ENCODE assay signal across 8 cellular contexts in genomic region chr6:146857960-146858308, GRCh38.
A peak's percentile ranks its signal among the peaks of the same experiment; 100 is the strongest.
DNase-seq lines count a peak whose midpoint lies in the region; ATAC-seq, FAIRE-seq and TF ChIP-seq lines count a peak whose summit lies in the region.

No MANE protein-coding gene starts in this region.

- POLR2A ChIA-PET in GM12878 (lab: Charles Lee), result no interaction called here

- H2AFZ ChIP-seq in KMS-11 (ENCODE audit: low read depth), result peak overlapping the region; percentile 90
- H2AFZ ChIP-seq in GM12878 (ENCODE audit: control insufficient read depth, low read depth, low read length), result peak overlapping the region; percentile 85

- in situ Hi-C loops in GM12878 (cut with MboI), result loop anchor here (10.0 kb wide), 2 partner anchors 427 to 1307 kb away; no protein-coding TSS in a partner anchor

- no peak for TF ChIP-seq EP300 in GM12878 (IDR thresholded peaks at IDR 0.05; ENCODE audit: borderline replicate concordance in 1 of 2, control insufficient read depth in 1 of 2, low read depth in 2 of 2, low read length in 2 of 2)

- H3K9ac ChIP-seq in KMS-11, result no peak overlapping the region
- H3K9ac ChIP-seq in GM12878 (ENCODE audit: control insufficient read depth, insufficient read depth, low read length), result peak overlapping the region; percentile 19; the same call in 1 of the 2 replicates

- H3K36me3 ChIP-seq in KMS-11 (ENCODE audit: insufficient read depth) (no peaks in the 10 kb centered on the region), GM12878 (ENCODE audit: control insufficient read depth in 2 of 2, insufficient read depth in 2 of 2, low read length in 1 of 2) (no peaks in the 10 kb centered on the region), uterus (no peaks in the 10 kb centered on the region)

- no peak overlapping the region for H3K27ac ChIP-seq in KMS-11
- H3K27ac ChIP-seq in GM12878 (ENCODE audit: control insufficient read depth, insufficient read depth), result no peak overlapping the region
- peak overlapping the region; percentile 64 to 68 for H3K27ac ChIP-seq in uterus

- RAD21 ChIA-PET in GM12878 (lab: Charles Lee; ENCODE audit: unreplicated experiment), result interaction anchor here (0.6 kb wide), 1 partner anchor 1606 kb away, joined by 3 read pairs; no protein-coding TSS in a partner anchor

- intact Hi-C loops in GM12878 (cut with micrococcal nuclease; ENCODE audit: unreplicated experiment), result loop anchor here (2.0 to 10.0 kb wide), 3 partner anchors 427 to 1309 kb away; no protein-coding TSS in a partner anchor
- intact Hi-C loops in uterus (cut with DNase I; ENCODE audit: low total_unique reads), result no loop called here

- no peak for TF ChIP-seq RAD21 in GM12878 (IDR thresholded peaks at IDR 0.05; ENCODE audit: insufficient read depth, low read depth, low read length)

- no TSS peak for BruUV-seq in GM12878 (replicated peaks; lab: Mats Ljungman, UMichigan)

- H3K4me3 ChIP-seq in KMS-11 (IDR thresholded peaks at IDR 0.05; ENCODE audit: insufficient read depth, low read depth, low read length) (no peak overlapping the region), GM12878 (peak overlapping the region; percentile 59; the same call in 1 of the 2 replicates), uterus (peak overlapping the region; percentile 10 to 22)

- CTCF ChIA-PET in GM12878 (lab: Yijun Ruan, JAX), result interaction anchor here (0.6 to 1.0 kb wide), 3 partner anchors 86 to 428 kb away, joined by 3 to 4 read pairs (median 4); no protein-coding TSS in a partner anchor

- no peak for FAIRE-seq in GM12878 (lab: Jason Lieb, UNC)

- no peaks in the 10 kb centered on the region for H3K9me3 ChIP-seq in GM12878 (replicated peaks; ENCODE audit: control insufficient read depth, insufficient read depth, low read length)
- H3K9me3 ChIP-seq in uterus, result no peaks in the 10 kb centered on the region

- ATAC-seq in GM19463 (IDR thresholded peaks at IDR 0.05; ENCODE audit: unreplicated experiment) (peak; percentile 6), GM12878 (peak; percentile 49), esophagus mucosa (no peak)

- H3K79me2 ChIP-seq in KMS-11 (ENCODE audit: insufficient read depth, low read depth), result no peaks in the 10 kb centered on the region
- H3K79me2 ChIP-seq in GM12878 (ENCODE audit: control insufficient read depth, insufficient read depth, low read length), result no peaks in the 10 kb centered on the region

- TF ChIP-seq POLR2A in GM12878 (IDR thresholded peaks at IDR 0.05; ENCODE audit: low read depth, low read length), result no peak
- TF ChIP-seq POLR2A in uterus (IDR thresholded peaks at IDR 0.05), result no peak

- H3K27me3 ChIP-seq in KMS-11 (ENCODE audit: insufficient read depth, low read depth), result no peaks in the 10 kb centered on the region
- no peaks in the 10 kb centered on the region; a peak in 1 of 4 replicates for H3K27me3 ChIP-seq in GM12878 (replicated peaks in 1 of 2; ENCODE audit: control insufficient read depth in 2 of 2, insufficient read depth in 2 of 2, low read length in 1 of 2)
- H3K27me3 ChIP-seq in uterus, result no peaks in the 10 kb centered on the region

- H3K4me2 ChIP-seq in KMS-11 (0 out of 2 replicates have a peak overlapping the region, but pooled peaks have one; percentile 39), GM12878 (ENCODE audit: control insufficient read depth, insufficient read depth) (peak overlapping the region; percentile 91)

- WGBS in GM12878 (ENCODE audit: insufficient coverage, insufficient replicate concordance, low lambda C conversion rate, missing lambda C conversion rate), result 38% methylated on average over 4 of the region's 4 CpGs

- peaks cover 5% of the 10 kb centered on the region for H3K4me1 ChIP-seq in KMS-11 (ENCODE audit: low read depth, poor library complexity, severe bottlenecking)
- H3K4me1 ChIP-seq in GM12878 (ENCODE audit: control insufficient read depth, insufficient read depth, low read length), result no peaks in the 10 kb centered on the region; the same call in 1 of the 2 replicates
- no peaks in the 10 kb centered on the region for H3K4me1 ChIP-seq in uterus

- SMC1A ChIA-PET in GM12878 (lab: Charles Lee; ENCODE audit: uncharacterized antibody, unreplicated experiment), result interaction anchor here (1.4 kb wide), 1 partner anchor 426 kb away, joined by 3 read pairs; no protein-coding TSS in a partner anchor

- TF ChIP-seq CTCF in KMS-11 (conservative IDR thresholded peaks at IDR 0.05; ENCODE audit: low read depth, low read length) (no peak), GM12878 (IDR thresholded peaks at IDR 0.05 in 2 of 3, conservative IDR thresholded peaks at IDR 0.05 in 1 of 3; ENCODE audit: control insufficient read depth in 2 of 3, extremely low read depth in 1 of 3, insufficient read depth in 1 of 3, low read depth in 3 of 3, low read length in 3 of 3) (no peak), uterus (IDR thresholded peaks at IDR 0.05) (no peak)

- H4K20me1 ChIP-seq in KMS-11 (ENCODE audit: insufficient read depth) (no peaks in the 10 kb centered on the region), GM12878 (ENCODE audit: control insufficient read depth, insufficient read depth) (no peaks in the 10 kb centered on the region)

- peak; percentile 67 for DNase-seq in Ammon's horn (ENCODE audit: low spot score)
- no peak for DNase-seq in GM12878 (ENCODE audit: low read depth, low spot score)
- DNase-seq in left kidney (ENCODE audit: low read depth, low spot score), result peak; percentile 62
- DNase-seq in uterus, result no peak
- no peak for DNase-seq in 8988T

TF ChIP-seq in GM12878, 131 proteins besides CTCF, POLR2A, EP300 and RAD21 (continues in another document):
- TF ChIP-seq ZNF687 (IDR thresholded peaks at IDR 0.05) (no peak), NKRF (conservative IDR thresholded peaks at IDR 0.05) (no peak), LARP7 (IDR thresholded peaks at IDR 0.05) (no peak), MTA3 (IDR thresholded peaks at IDR 0.05; ENCODE audit: borderline replicate concordance, low read length) (no peak), CEBPZ (IDR thresholded peaks at IDR 0.05; ENCODE audit: low read depth, low read length) (no peak)

Comparison
In these comparisons a context has a peak if more than half of its experiments do, and no peak if none do; other contexts are left out.
1. DNase-seq: peak in Ammon's horn (single experiment) and left kidney (single experiment); none in GM12878 (single experiment), uterus (0 of 2) and 8988T (single experiment).
2. H3K27ac ChIP-seq: peak in uterus (2 of 2); none in KMS-11 (single experiment) and GM12878 (single experiment).